In the genomic region with DNA sequence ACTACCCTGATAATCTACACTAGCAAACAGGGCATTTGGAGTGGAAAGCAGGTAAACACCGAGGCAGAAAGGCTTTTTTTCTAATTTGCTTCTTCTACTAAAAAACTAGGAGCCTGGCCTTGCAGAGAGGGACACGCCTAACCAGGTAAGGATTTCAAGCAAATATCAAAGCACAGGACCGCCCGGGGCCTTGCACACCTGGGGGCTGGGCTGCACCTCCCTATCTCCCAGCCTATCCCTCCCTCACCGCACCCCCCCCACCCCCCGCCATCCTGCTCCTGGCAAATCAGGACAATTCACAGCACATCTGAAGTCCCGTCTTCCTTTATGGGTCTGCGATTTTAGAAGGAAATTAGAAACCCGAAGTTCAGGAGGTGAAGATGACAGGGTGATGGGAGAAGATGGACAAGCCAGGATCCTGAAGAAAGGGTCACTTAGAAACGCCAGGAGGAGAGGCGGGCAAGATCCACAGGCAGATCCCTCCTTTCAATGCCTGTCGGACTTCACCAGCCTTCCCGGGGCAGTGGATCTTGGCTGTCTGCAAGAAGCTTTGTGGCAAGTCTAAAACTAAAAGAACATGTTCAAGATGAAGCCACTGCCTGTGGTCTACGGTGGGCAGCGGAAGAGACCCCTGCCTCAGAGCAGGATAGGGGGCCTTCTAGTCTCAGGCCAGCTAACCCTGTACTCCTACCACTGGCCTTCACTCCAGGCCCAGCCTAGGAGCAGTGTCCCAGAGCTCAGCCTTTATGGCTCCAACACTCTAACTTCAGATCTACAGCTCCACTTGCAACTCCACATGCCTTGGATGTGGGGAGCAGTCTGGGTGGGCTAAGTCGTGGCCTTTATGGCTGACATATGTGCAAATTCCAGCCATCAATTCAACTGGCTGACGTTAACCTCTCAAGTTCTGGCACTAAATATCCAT, we compare ENCODE assay signal across 1 cellular context.
TF ChIP-seq lines count a peak whose summit lies in the region.

No MANE protein-coding gene starts in this region.

TF ChIP-seq in WTC11, 78 proteins besides CTCF, POLR2A, EP300 and RAD21 (continued from another document):
- TF ChIP-seq, protein P1, sequence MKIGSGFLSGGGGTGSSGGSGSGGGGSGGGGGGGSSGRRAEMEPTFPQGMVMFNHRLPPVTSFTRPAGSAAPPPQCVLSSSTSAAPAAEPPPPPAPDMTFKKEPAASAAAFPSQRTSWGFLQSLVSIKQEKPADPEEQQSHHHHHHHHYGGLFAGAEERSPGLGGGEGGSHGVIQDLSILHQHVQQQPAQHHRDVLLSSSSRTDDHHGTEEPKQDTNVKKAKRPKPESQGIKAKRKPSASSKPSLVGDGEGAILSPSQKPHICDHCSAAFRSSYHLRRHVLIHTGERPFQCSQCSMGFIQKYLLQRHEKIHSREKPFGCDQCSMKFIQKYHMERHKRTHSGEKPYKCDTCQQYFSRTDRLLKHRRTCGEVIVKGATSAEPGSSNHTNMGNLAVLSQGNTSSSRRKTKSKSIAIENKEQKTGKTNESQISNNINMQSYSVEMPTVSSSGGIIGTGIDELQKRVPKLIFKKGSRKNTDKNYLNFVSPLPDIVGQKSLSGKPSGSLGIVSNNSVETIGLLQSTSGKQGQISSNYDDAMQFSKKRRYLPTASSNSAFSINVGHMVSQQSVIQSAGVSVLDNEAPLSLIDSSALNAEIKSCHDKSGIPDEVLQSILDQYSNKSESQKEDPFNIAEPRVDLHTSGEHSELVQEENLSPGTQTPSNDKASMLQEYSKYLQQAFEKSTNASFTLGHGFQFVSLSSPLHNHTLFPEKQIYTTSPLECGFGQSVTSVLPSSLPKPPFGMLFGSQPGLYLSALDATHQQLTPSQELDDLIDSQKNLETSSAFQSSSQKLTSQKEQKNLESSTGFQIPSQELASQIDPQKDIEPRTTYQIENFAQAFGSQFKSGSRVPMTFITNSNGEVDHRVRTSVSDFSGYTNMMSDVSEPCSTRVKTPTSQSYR (CRISPR knock-in tag; IDR thresholded peaks at IDR 0.05) = no peak
- no peak for TF ChIP-seq RORB (CRISPR knock-in tag; IDR thresholded peaks at IDR 0.05)
- no peak for TF ChIP-seq ETV6 (CRISPR knock-in tag; IDR thresholded peaks at IDR 0.05)
- TF ChIP-seq, protein P2, sequence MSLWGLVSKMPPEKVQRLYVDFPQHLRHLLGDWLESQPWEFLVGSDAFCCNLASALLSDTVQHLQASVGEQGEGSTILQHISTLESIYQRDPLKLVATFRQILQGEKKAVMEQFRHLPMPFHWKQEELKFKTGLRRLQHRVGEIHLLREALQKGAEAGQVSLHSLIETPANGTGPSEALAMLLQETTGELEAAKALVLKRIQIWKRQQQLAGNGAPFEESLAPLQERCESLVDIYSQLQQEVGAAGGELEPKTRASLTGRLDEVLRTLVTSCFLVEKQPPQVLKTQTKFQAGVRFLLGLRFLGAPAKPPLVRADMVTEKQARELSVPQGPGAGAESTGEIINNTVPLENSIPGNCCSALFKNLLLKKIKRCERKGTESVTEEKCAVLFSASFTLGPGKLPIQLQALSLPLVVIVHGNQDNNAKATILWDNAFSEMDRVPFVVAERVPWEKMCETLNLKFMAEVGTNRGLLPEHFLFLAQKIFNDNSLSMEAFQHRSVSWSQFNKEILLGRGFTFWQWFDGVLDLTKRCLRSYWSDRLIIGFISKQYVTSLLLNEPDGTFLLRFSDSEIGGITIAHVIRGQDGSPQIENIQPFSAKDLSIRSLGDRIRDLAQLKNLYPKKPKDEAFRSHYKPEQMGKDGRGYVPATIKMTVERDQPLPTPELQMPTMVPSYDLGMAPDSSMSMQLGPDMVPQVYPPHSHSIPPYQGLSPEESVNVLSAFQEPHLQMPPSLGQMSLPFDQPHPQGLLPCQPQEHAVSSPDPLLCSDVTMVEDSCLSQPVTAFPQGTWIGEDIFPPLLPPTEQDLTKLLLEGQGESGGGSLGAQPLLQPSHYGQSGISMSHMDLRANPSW (CRISPR knock-in tag; conservative IDR thresholded peaks at IDR 0.05; ENCODE audit: low read depth) = no peak
- TF ChIP-seq, protein P3, sequence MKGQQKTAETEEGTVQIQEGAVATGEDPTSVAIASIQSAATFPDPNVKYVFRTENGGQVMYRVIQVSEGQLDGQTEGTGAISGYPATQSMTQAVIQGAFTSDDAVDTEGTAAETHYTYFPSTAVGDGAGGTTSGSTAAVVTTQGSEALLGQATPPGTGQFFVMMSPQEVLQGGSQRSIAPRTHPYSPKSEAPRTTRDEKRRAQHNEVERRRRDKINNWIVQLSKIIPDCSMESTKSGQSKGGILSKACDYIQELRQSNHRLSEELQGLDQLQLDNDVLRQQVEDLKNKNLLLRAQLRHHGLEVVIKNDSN (CRISPR knock-in tag; IDR thresholded peaks at IDR 0.05) = no peak
- TF ChIP-seq, protein P4, sequence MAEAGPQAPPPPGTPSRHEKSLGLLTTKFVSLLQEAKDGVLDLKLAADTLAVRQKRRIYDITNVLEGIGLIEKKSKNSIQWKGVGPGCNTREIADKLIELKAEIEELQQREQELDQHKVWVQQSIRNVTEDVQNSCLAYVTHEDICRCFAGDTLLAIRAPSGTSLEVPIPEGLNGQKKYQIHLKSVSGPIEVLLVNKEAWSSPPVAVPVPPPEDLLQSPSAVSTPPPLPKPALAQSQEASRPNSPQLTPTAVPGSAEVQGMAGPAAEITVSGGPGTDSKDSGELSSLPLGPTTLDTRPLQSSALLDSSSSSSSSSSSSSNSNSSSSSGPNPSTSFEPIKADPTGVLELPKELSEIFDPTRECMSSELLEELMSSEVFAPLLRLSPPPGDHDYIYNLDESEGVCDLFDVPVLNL (CRISPR knock-in tag; IDR thresholded peaks at IDR 0.05; ENCODE audit: borderline replicate concordance, low read depth) = no peak
- no peak for TF ChIP-seq CREM (CRISPR knock-in tag; IDR thresholded peaks at IDR 0.05)
- TF ChIP-seq GTF2I (CRISPR knock-in tag; conservative IDR thresholded peaks at IDR 0.05) = no peak
- TF ChIP-seq ESRRA (CRISPR knock-in tag; IDR thresholded peaks at IDR 0.05; ENCODE audit: borderline replicate concordance) = no peak
- TF ChIP-seq ZNF671 (CRISPR knock-in tag; IDR thresholded peaks at IDR 0.05) = no peak
